Comparison of ENCODE assay signal across 8 cellular contexts in genomic region chr1:109305991-109306390, GRCh38. TPM values are rescaled to one million over a fixed set of nuclear protein-coding genes. Genes with fewer than 3 reads are reported as not detected.
"Had no signal": no experiment of that assay in that cellular context is flagged by ENCODE, and none has a peak within 500 bp of the region (broad histone marks: within the 10 kb centered on the region; RNA-seq: fewer than 3 reads in every experiment).

No MANE protein-coding gene starts in this region.

RNA-seq across cellular contexts. Expression of gene MYBPHL, which starts 0.8 kb away (rescaled TPM):
- total RNA-seq: activated CD4-positive, alpha-beta memory T cell treated with anti-CD3 and anti-CD28 coated beads, Interleukin-2, amount 10 ng/mL, durations not matched to agents 7 days and 5 days; astrocyte; cardiac muscle cell; colonic mucosa; endothelial cell of umbilical vein; lower leg skin; smooth muscle cell; T-helper 17 cell had no signal
- polyA plus RNA-seq: cardiac muscle cell, endothelial cell of umbilical vein, smooth muscle cell had no signal
